Comparison of ENCODE assay signal across 2 cellular contexts in the genomic region with DNA sequence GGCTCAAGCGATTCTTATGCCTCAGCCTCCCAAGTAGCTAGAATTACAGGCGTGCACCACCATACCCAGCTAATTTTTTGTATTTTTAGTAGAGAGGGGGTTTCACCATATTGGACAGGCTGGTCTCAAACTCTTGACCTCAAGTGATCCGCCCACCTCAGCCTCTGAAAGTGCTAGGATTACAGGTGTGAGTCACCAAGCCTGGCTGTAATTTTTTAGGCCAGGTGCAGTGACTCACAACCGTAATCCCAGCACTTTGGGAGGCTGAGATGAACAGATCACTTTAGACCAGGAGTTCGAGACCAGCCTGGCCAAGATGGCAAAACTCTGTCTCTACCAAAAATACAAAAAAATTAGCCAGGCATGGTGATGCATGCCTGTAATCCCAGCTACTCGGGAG.
TF ChIP-seq lines count a peak whose summit lies in the region.
"Not testable (repeated sequence)": the region's sequence is repeated elsewhere in the genome, so short reads cannot be mapped to it uniquely, and the experiment has no call there.

No MANE protein-coding gene starts in this region.

TF ChIP-seq in K562, 482 proteins besides CTCF, POLR2A, EP300 and RAD21:
- TF ChIP-seq CBFA2T3 (IDR thresholded peaks at IDR 0.05), result peak; percentile 25; the same call in 1 of the 2 replicates
- 0 out of 2 replicates have a peak, but pooled peaks have one; percentile 24 for TF ChIP-seq JUN (IDR thresholded peaks at IDR 0.05; ENCODE audit: borderline replicate concordance, low read depth, low read length)
- TF ChIP-seq JUN (CRISPR knock-in tag; IDR thresholded peaks at IDR 0.05; ENCODE audit: borderline replicate concordance); ATF3 (CRISPR knock-in tag; conservative IDR thresholded peaks at IDR 0.05): not testable (repeated sequence)
- TF ChIP-seq DPF2 (IDR thresholded peaks at IDR 0.05), result 0 out of 2 replicates have a peak, but pooled peaks have one; percentile 31
- TF ChIP-seq ATF3 (IDR thresholded peaks at IDR 0.05), result peak; percentile 47

TF ChIP-seq in HepG2, 621 proteins besides CTCF, POLR2A, EP300 and RAD21:
- 0 out of 2 replicates have a peak, but pooled peaks have one; percentile 12 for TF ChIP-seq FOSL2 (CRISPR knock-in tag; IDR thresholded peaks at IDR 0.05)
